ENCODE assay signal across 21 cellular contexts in the genomic region with DNA sequence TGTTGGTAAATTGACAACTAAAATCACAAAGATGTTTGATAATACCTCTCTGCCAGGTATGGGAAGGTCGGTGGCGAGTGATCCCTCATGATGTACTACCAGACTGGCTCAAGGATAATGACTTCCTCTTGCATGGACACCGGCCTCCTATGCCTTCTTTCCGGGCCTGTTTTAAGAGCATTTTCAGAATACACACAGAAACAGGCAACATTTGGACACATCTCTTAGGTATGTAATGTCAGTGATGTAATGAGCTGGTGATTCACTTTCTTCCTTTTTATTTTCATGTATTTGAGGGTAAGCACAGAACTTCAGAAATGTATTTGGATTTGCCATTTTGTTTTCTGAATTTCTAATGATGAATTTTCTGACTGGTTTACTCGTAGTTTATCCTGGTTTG. TPM values are rescaled to one million over a fixed set of nuclear protein-coding genes. Genes with fewer than 3 reads are reported as not detected.
DNase-seq lines count a peak whose midpoint lies in the region; ATAC-seq and TF ChIP-seq lines count a peak whose summit lies in the region.
"Had no signal": no experiment of that assay in that cellular context is flagged by ENCODE, and none has a peak within 500 bp of the region (broad histone marks: within the 10 kb centered on the region; RNA-seq: fewer than 3 reads in every experiment).

No MANE protein-coding gene starts in this region.

- no peaks in the 10 kb centered on the region for H3K4me1 Mint-ChIP-seq in CD14-positive monocyte
- peaks cover 11% of the 10 kb centered on the region for H3K4me1 Mint-ChIP-seq in activated naive CD8-positive, alpha-beta T cell treated with anti-CD3 and anti-CD28 coated beads, Interleukin-2, amount 50 U/mL, for 24 hours

- TF ChIP-seq CTCF in brain microvascular endothelial cell (IDR thresholded peaks at IDR 0.05; ENCODE audit: low read depth, low read length, missing control alignments) (no peak), spleen (IDR thresholded peaks at IDR 0.05 in 8 of 11, conservative IDR thresholded peaks at IDR 0.05 in 3 of 11) (no peak), CD14-positive monocyte (IDR thresholded peaks at IDR 0.05) (no peak)

- DNase-seq in ACHN (peak; percentile 44), HS-5 (ENCODE audit: low read depth) (peak; percentile 80), brain microvascular endothelial cell (peak; percentile 53), iris pigment epithelial cell (ENCODE audit: low read depth) (peak; percentile 90), spleen (no peak), CD14-positive monocyte (ENCODE audit: low spot score) (no peak)
- DNase-seq in activated naive CD8-positive, alpha-beta T cell treated with anti-CD3 and anti-CD28 coated beads, Interleukin-2, amount 50 U/mL, for 24 hours = no peak
- DNase-seq: AML-193, DMS79, H9, hippocampal formation, NCI-H1436, NCI-H524 treated with DMSO at 0.1 percent for 48 hours, nephron progenitor cell, Right ventricle myocardium superior had no signal

- in situ Hi-C loops in ACHN (cut with HindIII; ENCODE audit: low pct_ligation_motif_present, low pct_unique_long_range_greater_than_20kb, low sequenced_read_pairs) = loop anchor here (25.0 kb wide), 1 partner anchor 115 kb away; no protein-coding TSS in a partner anchor
- in situ Hi-C loops in brain microvascular endothelial cell (cut with HindIII; ENCODE audit: low pct_ligation_motif_present, low sequenced_read_pairs) = loop anchor here (25.0 kb wide), 1 partner anchor 115 kb away; no protein-coding TSS in a partner anchor

- WGBS in spleen, 5 donors = 76 to 92% (median 80%) methylated on average over 5 of the region's 5 CpGs

- H3K27me3 ChIP-seq in brain microvascular endothelial cell (replicated peaks) (no peaks in the 10 kb centered on the region), spleen (replicated peaks in 1 of 7) (no peaks in the 10 kb centered on the region)

- peaks cover 3% of the 10 kb centered on the region for H3K36me3 ChIP-seq in brain microvascular endothelial cell (replicated peaks)
- H3K36me3 ChIP-seq in spleen = peaks cover 0 to 82% (median 16%) of the 10 kb centered on the region in 6 donors

- no peak for ATAC-seq in GM21381 (IDR thresholded peaks at IDR 0.05; ENCODE audit: unreplicated experiment)
- no peak for ATAC-seq in activated naive CD8-positive, alpha-beta T cell treated with anti-CD3 and anti-CD28 coated beads, Interleukin-2, amount 50 U/mL, for 24 hours
- ATAC-seq: activated naive CD4-positive, alpha-beta T cell treated with anti-CD3 and anti-CD28 coated beads, Interleukin-2, amount 50 U/mL, for 72 hours had no signal

- no peaks in the 10 kb centered on the region for H3K9me3 ChIP-seq in spleen

- H3K4me1 ChIP-seq in spleen = peaks cover 0 to 38% (median 2%) of the 10 kb centered on the region in 6 donors

- no peaks in the 10 kb centered on the region for H3K27me3 Mint-ChIP-seq in CD14-positive monocyte (ENCODE audit: low read depth in 3 of 3)
- H3K27me3 Mint-ChIP-seq in activated naive CD8-positive, alpha-beta T cell treated with anti-CD3 and anti-CD28 coated beads, Interleukin-2, amount 50 U/mL, for 24 hours = no peaks in the 10 kb centered on the region

- H3K4me3 ChIP-seq in brain microvascular endothelial cell (ENCODE audit: low read depth, low read length) (no peak overlapping the region), spleen (no peak overlapping the region)
- H3K4me3 ChIP-seq: skin epidermis had no signal

- intact Hi-C loops in spleen (cut with DNase I; ENCODE audit: low total_unique reads) (no loop called here), CD14-positive monocyte (cut with micrococcal nuclease) (no loop called here)

- H3K27ac ChIP-seq in brain microvascular endothelial cell (peak overlapping the region; percentile 38), spleen (no peak overlapping the region)

- H3K36me3 Mint-ChIP-seq in CD14-positive monocyte = peaks cover 63 to 71% of the 10 kb centered on the region in 2 donors
- H3K36me3 Mint-ChIP-seq in activated naive CD8-positive, alpha-beta T cell treated with anti-CD3 and anti-CD28 coated beads, Interleukin-2, amount 50 U/mL, for 24 hours (ENCODE audit: low read depth) = peaks cover 24% of the 10 kb centered on the region

- H3K27ac Mint-ChIP-seq in CD14-positive monocyte = no peak overlapping the region
- H3K27ac Mint-ChIP-seq in activated naive CD8-positive, alpha-beta T cell treated with anti-CD3 and anti-CD28 coated beads, Interleukin-2, amount 50 U/mL, for 24 hours = no peak overlapping the region
- H3K27ac Mint-ChIP-seq: H9, nephron progenitor cell, type B pancreatic cell had no signal

- no peak overlapping the region for H3K4me3 Mint-ChIP-seq in CD14-positive monocyte
- H3K4me3 Mint-ChIP-seq in activated naive CD8-positive, alpha-beta T cell treated with anti-CD3 and anti-CD28 coated beads, Interleukin-2, amount 50 U/mL, for 24 hours = no peak overlapping the region
- H3K4me3 Mint-ChIP-seq: H9, nephron progenitor cell, type B pancreatic cell had no signal

- no peaks in the 10 kb centered on the region for H3K9me3 Mint-ChIP-seq in CD14-positive monocyte
- H3K9me3 Mint-ChIP-seq in activated naive CD8-positive, alpha-beta T cell treated with anti-CD3 and anti-CD28 coated beads, Interleukin-2, amount 50 U/mL, for 24 hours = no peaks in the 10 kb centered on the region
- H3K9me3 Mint-ChIP-seq: activated naive CD4-positive, alpha-beta T cell treated with anti-CD3 and anti-CD28 coated beads, Interleukin-2, amount 50 U/mL, for 72 hours; H9; nephron progenitor cell; type B pancreatic cell had no signal

- TF ChIP-seq POLR2A in spleen (IDR thresholded peaks at IDR 0.05) = no peak

RNA-seq across cellular contexts. Expression of a gene that starts 42.6 kb away (rescaled TPM):
- total RNA-seq in spleen = under 1 TPM in 1 of 7 donors, not detected in 6; 0.12 TPM
- polyA plus RNA-seq in spleen = not detected
- polyA plus RNA-seq in CD14-positive monocyte = not detected
- total RNA-seq: activated CD8-positive, alpha-beta memory T cell treated with anti-CD3 and anti-CD28 coated beads for 36 hours; activated naive CD4-positive, alpha-beta T cell treated with anti-CD3 and anti-CD28 coated beads, Interleukin-2, amount 50 U/mL, for 72 hours; H9; liver; Right ventricle myocardium superior had no signal
- polyA plus RNA-seq: liver had no signal

Comparison
In these comparisons a context has a peak if more than half of its experiments do, and no peak if none do; other contexts are left out.
1. DNase-seq: peak in ACHN (single experiment), HS-5 (single experiment), brain microvascular endothelial cell (single experiment) and iris pigment epithelial cell (single experiment); none in spleen (single experiment), CD14-positive monocyte (single experiment) and activated naive CD8-positive, alpha-beta T cell treated with anti-CD3 and anti-CD28 coated beads, Interleukin-2, amount 50 U/mL, for 24 hours (single experiment).